Comparison of ENCODE assay signal across 28 cellular contexts in genomic region chr9:95330720-95331404, GRCh38.
"Had no signal": no experiment of that assay in that cellular context is flagged by ENCODE, and none has a peak within 500 bp of the region (broad histone marks: within the 10 kb centered on the region; RNA-seq: fewer than 3 reads in every experiment).

No MANE protein-coding gene starts in this region.

- FAIRE-seq: colon, endometrium, frontal cortex had no signal

- H3K4me3 Mint-ChIP-seq: dendritic cell treated with granulocyte-macrophage colony-stimulating factor and Interleukin-4, amounts not matched to agents 40 ng/mL and 50 ng/mL, for 4 days; effector memory CD8-positive, alpha-beta T cell; endodermal cell had no signal

- H3K9me3 Mint-ChIP-seq: dendritic cell treated with granulocyte-macrophage colony-stimulating factor and Interleukin-4, amounts not matched to agents 40 ng/mL and 50 ng/mL, for 4 days; effector memory CD8-positive, alpha-beta T cell had no signal

- H3K27ac ChIP-seq: colonic mucosa, coronary artery, dorsolateral prefrontal cortex, epithelial cell of prostate, esophagus muscularis mucosa, esophagus squamous epithelium, foreskin keratinocyte, gastrocnemius medialis, gastroesophageal sphincter, heart left ventricle, heart right ventricle had no signal

- ATAC-seq: effector memory CD8-positive, alpha-beta T cell; esophagus mucosa; foreskin keratinocyte; gastrocnemius medialis; gastroesophageal sphincter; heart left ventricle; heart right ventricle had no signal

- H3K27me3 ChIP-seq: colonic mucosa, dorsolateral prefrontal cortex, esophagus muscularis mucosa, foreskin keratinocyte, gastrocnemius medialis, gastroesophageal sphincter had no signal

- H3K9me3 ChIP-seq: colonic mucosa, esophagus muscularis mucosa, gastrocnemius medialis had no signal

- H3K4me1 ChIP-seq: colonic mucosa, esophagus muscularis mucosa, esophagus squamous epithelium, foreskin keratinocyte, gastrocnemius medialis, gastroesophageal sphincter, heart left ventricle, heart right ventricle had no signal

- H3K4me1 Mint-ChIP-seq: endodermal cell had no signal

- DNase-seq: colonic mucosa; cortex of kidney; dermis blood vessel endothelial cell; dorsolateral prefrontal cortex; effector CD4-positive, alpha-beta T cell; effector CD8-positive, alpha-beta T cell; effector memory CD4-positive, alpha-beta T cell; effector memory CD8-positive, alpha-beta T cell; endodermal cell; erythroblast; esophagus squamous epithelium; foreskin fibroblast; foreskin keratinocyte; foreskin melanocyte; gastrocnemius medialis; glutamatergic neuron; head of caudate nucleus; heart left ventricle; heart right ventricle had no signal

- H3K27ac Mint-ChIP-seq: dendritic cell treated with granulocyte-macrophage colony-stimulating factor and Interleukin-4, amounts not matched to agents 40 ng/mL and 50 ng/mL, for 4 days; effector memory CD8-positive, alpha-beta T cell; endodermal cell had no signal

- H3K4me3 ChIP-seq: colonic mucosa, coronary artery, dorsolateral prefrontal cortex, esophagus muscularis mucosa, esophagus squamous epithelium, gastrocnemius medialis, gastroesophageal sphincter, heart left ventricle, heart right ventricle had no signal

- H3K36me3 ChIP-seq: colonic mucosa, esophagus muscularis mucosa, esophagus squamous epithelium, gastrocnemius medialis, gastroesophageal sphincter, heart left ventricle, heart right ventricle had no signal
